23 cellular contexts compared by ENCODE assay signal in genomic region chr19:33436360-33437345, GRCh38.
A peak's percentile ranks its signal among the peaks of the same experiment; 100 is the strongest.
DNase-seq lines count a peak whose midpoint lies in the region; ATAC-seq and TF ChIP-seq lines count a peak whose summit lies in the region.
"Had no signal": no experiment of that assay in that cellular context is flagged by ENCODE, and none has a peak within 500 bp of the region (broad histone marks: within the 10 kb centered on the region; RNA-seq: fewer than 3 reads in every experiment).

No MANE protein-coding gene starts in this region.

- no peak overlapping the region for H3K27ac ChIP-seq in heart right ventricle
- no peak overlapping the region for H3K27ac ChIP-seq in left lung
- peak overlapping the region in 2 of 8 donors; percentile 18 to 39 for H3K27ac ChIP-seq in spleen
- H3K27ac ChIP-seq: Peyer's patch, SJSA1, skin epidermis had no signal

- ATAC-seq in Right ventricle myocardium superior (ENCODE audit: poor library complexity) (no peak), heart right ventricle (no peak), T-helper 17 cell (no peak), left lung (no peak)
- ATAC-seq: GM12878 had no signal

- no peak for TF ChIP-seq POLR2A in spleen (IDR thresholded peaks at IDR 0.05)

- 91% methylated on average over 22 of the region's 22 CpGs for WGBS in heart right ventricle, 2 donors
- 75 to 85% (median 85%) methylated on average over 22 of the region's 22 CpGs for WGBS in spleen, 5 donors

- peaks cover 4% of the 10 kb centered on the region for H3K4me1 Mint-ChIP-seq in T-helper 17 cell

- no peak overlapping the region for H3K4me3 ChIP-seq in heart right ventricle
- no peak overlapping the region for H3K4me3 ChIP-seq in left lung
- H3K4me3 ChIP-seq in spleen, result no peak overlapping the region
- H3K4me3 ChIP-seq: GM12878, Peyer's patch, SJSA1, skin epidermis had no signal

- peak overlapping the region; percentile 29 for H3K27ac Mint-ChIP-seq in T-helper 17 cell
- H3K27ac Mint-ChIP-seq: progenitor cell of endocrine pancreas; T-helper 1 cell treated with Interleukin-12 subunit alpha and Interleukin-12 subunit beta and Interleukin-4 antibody, amounts not matched to agents 30 μg/mL and 1 μg/mL, for 36 hours; type B pancreatic cell had no signal

- peaks cover 2% of the 10 kb centered on the region for H3K36me3 Mint-ChIP-seq in T-helper 17 cell (ENCODE audit: low read depth)
- H3K36me3 Mint-ChIP-seq: type B pancreatic cell had no signal

- intact Hi-C loops in Right ventricle myocardium superior (cut with DNase I) (no loop called here), heart right ventricle (cut with DNase I) (no loop called here), left lung (cut with DNase I) (no loop called here), spleen (cut with DNase I; ENCODE audit: low total_unique reads) (no loop called here)

- no peak overlapping the region for H3K4me3 Mint-ChIP-seq in T-helper 17 cell
- H3K4me3 Mint-ChIP-seq: T-helper 1 cell treated with Interleukin-12 subunit alpha and Interleukin-12 subunit beta and Interleukin-4 antibody, amounts not matched to agents 30 μg/mL and 1 μg/mL, for 36 hours; type B pancreatic cell had no signal

- H3K36me3 ChIP-seq in heart right ventricle (no peaks in the 10 kb centered on the region), left lung (peaks cover 0 to 5% of the 10 kb centered on the region in 2 donors), spleen (peaks cover 0 to 19% (median 0%) of the 10 kb centered on the region in 6 donors)

- TF ChIP-seq CTCF in heart right ventricle (IDR thresholded peaks at IDR 0.05) (no peak), left lung (IDR thresholded peaks at IDR 0.05) (no peak), spleen (IDR thresholded peaks at IDR 0.05 in 8 of 11, conservative IDR thresholded peaks at IDR 0.05 in 3 of 11) (no peak)

- H3K4me1 ChIP-seq in heart right ventricle (peaks cover 0 to 6% (median 0%) of the 10 kb centered on the region in 9 donors), left lung (no peaks in the 10 kb centered on the region), spleen (peaks cover 0 to 6% (median 0%) of the 10 kb centered on the region in 6 donors)
- H3K4me1 ChIP-seq: Peyer's patch had no signal

- no peaks in the 10 kb centered on the region for H3K27me3 Mint-ChIP-seq in T-helper 17 cell
- H3K27me3 Mint-ChIP-seq: progenitor cell of endocrine pancreas, type B pancreatic cell had no signal

- DNase-seq in Right ventricle myocardium superior (peak; percentile 30), heart right ventricle (no peak), T-helper 17 cell (no peak), left lung (peak; percentile 10 to 64), spleen (peak; percentile 67), NCI-H774 (lab: John Stamatoyannopoulos, UW) (no peak), GM19240 (ENCODE audit: insufficient read length, low spot score) (no peak)
- no peak for DNase-seq in activated T-cell treated with anti-CD3 and anti-CD28 coated beads, Interleukin-2, amount 50 U/mL, for 48 hours
- DNase-seq: activated CD8-positive, alpha-beta memory T cell treated with anti-CD3 and anti-CD28 coated beads for 24 hours; activated naive CD4-positive, alpha-beta T cell treated with Interleukin-2 at 50 U/mL for 16 hours; activated T-cell treated with anti-CD3 and anti-CD28 coated beads, Interleukin-2, amount 50 U/mL, for 1 hour; amniotic stem cell; midbrain; NCI-H1436; NCI-H524 treated with DMSO at 0.1 percent for 48 hours; Peyer's patch; stimulated activated CD4-positive, alpha-beta T cell treated with anti-CD3 and anti-CD28 coated beads, Interleukin-2, amount 100 ng/mL, for 24 hours had no signal

- H3K9me3 ChIP-seq in heart right ventricle (no peaks in the 10 kb centered on the region), T-helper 17 cell (ENCODE audit: control insufficient read depth, low read length, poor library complexity, severe bottlenecking) (no peaks in the 10 kb centered on the region), left lung (no peaks in the 10 kb centered on the region), spleen (no peaks in the 10 kb centered on the region)
- H3K9me3 ChIP-seq: Peyer's patch, SJSA1 had no signal

- H3K27me3 ChIP-seq in heart right ventricle, result no peaks in the 10 kb centered on the region
- no peaks in the 10 kb centered on the region for H3K27me3 ChIP-seq in left lung
- H3K27me3 ChIP-seq in spleen (replicated peaks in 1 of 7), result no peaks in the 10 kb centered on the region
- H3K27me3 ChIP-seq: Peyer's patch, SJSA1 had no signal

Comparison
In these comparisons a context has a peak if more than half of its experiments do, and no peak if none do; other contexts are left out.
1. DNase-seq: peak in Right ventricle myocardium superior (single experiment), left lung (2 of 2) and spleen (single experiment); none in heart right ventricle (0 of 2), T-helper 17 cell (0 of 3), NCI-H774 (single experiment), GM19240 (single experiment) and activated T-cell treated with anti-CD3 and anti-CD28 coated beads, Interleukin-2, amount 50 U/mL, for 48 hours (0 of 2).